In genomic region chr5:21209404-21209803, GRCh38 we compare ENCODE assay signal across 7 cellular contexts.
"Had no signal": no experiment of that assay in that cellular context is flagged by ENCODE, and none has a peak within 500 bp of the region (broad histone marks: within the 10 kb centered on the region; RNA-seq: fewer than 3 reads in every experiment).

No MANE protein-coding gene starts in this region.

- DNase-seq: IMR-90, KBM-7, KG1 had no signal

- ATAC-seq: HepG2, K562 had no signal

- FAIRE-seq: HepG2, HTR-8/SVneo, K562 had no signal

- H3K27ac ChIP-seq: HL-60 had no signal

- H3K4me3 ChIP-seq: K562 had no signal
